ENCODE assay signal across 8 cellular contexts in genomic region chr19:52191374-52191773, GRCh38. TPM values are rescaled to one million over a fixed set of nuclear protein-coding genes. Genes with fewer than 3 reads are reported as not detected.
A peak's percentile ranks its signal among the peaks of the same experiment; 100 is the strongest.
DNase-seq lines count a peak whose midpoint lies in the region; ATAC-seq and TF ChIP-seq lines count a peak whose summit lies in the region.

No MANE protein-coding gene starts in this region.

- no peaks in the 10 kb centered on the region; the same call in 1 of the 2 replicates for H3K9me3 ChIP-seq in AG04450 (ENCODE audit: control insufficient read depth, insufficient read depth, low read length)
- no peaks in the 10 kb centered on the region for H3K9me3 ChIP-seq in muscle layer of duodenum (ENCODE audit: control insufficient read depth in 1 of 2, low read length in 2 of 2)

- H3K9ac ChIP-seq in KMS-11: no peak overlapping the region

- H3K4me2 ChIP-seq in KMS-11: peak overlapping the region; percentile 87

- H3K27ac ChIP-seq in AG04450 (ENCODE audit: low read depth, low read length): peak overlapping the region; percentile 11
- no peak overlapping the region for H3K27ac ChIP-seq in KMS-11
- H3K27ac ChIP-seq in muscle layer of duodenum (ENCODE audit: low read length): peak overlapping the region; percentile 93

- peaks cover 62% of the 10 kb centered on the region for H3K79me2 ChIP-seq in KMS-11 (ENCODE audit: insufficient read depth, low read depth)

- TF ChIP-seq CTCF in AG04450 (IDR thresholded peaks at IDR 0.05; ENCODE audit: low read depth, low read length) (no peak), KMS-11 (conservative IDR thresholded peaks at IDR 0.05; ENCODE audit: low read depth, low read length) (no peak), choroid plexus epithelial cell (conservative IDR thresholded peaks at IDR 0.05; ENCODE audit: low read depth, low read length) (no peak)

- H2AFZ ChIP-seq in KMS-11 (ENCODE audit: low read depth): no peak overlapping the region

- H3K36me3 ChIP-seq in KMS-11 (ENCODE audit: insufficient read depth) (peaks cover 13% of the 10 kb centered on the region; the same call in 1 of the 2 replicates), muscle layer of duodenum (ENCODE audit: control insufficient read depth in 1 of 2, insufficient read depth in 2 of 2, low read length in 2 of 2) (peaks cover 24 to 26% of the 10 kb centered on the region in 2 donors)

- POLR2A ChIA-PET in AG04450 (lab: Yijun Ruan, JAX): no interaction called here

- no peak for ATAC-seq in GM18861 (IDR thresholded peaks at IDR 0.05; ENCODE audit: unreplicated experiment)
- ATAC-seq in GM18909 (IDR thresholded peaks at IDR 0.05; ENCODE audit: poor library complexity, unreplicated experiment): no peak
- ATAC-seq in HG02588 (IDR thresholded peaks at IDR 0.05; ENCODE audit: unreplicated experiment): no peak

- H3K4me3 ChIP-seq in AG04450 (ENCODE audit: low read depth, low read length) (peak overlapping the region; percentile 93), KMS-11 (IDR thresholded peaks at IDR 0.05; ENCODE audit: insufficient read depth, low read depth, low read length) (no peak overlapping the region), choroid plexus epithelial cell (ENCODE audit: low read depth, low read length) (peak overlapping the region; percentile 98), muscle layer of duodenum (ENCODE audit: low read depth in 1 of 2, low read length in 2 of 2) (peak overlapping the region; percentile 84 to 86)

- DNase-seq in AG04450 (ENCODE audit: low read depth, low spot score) (no peak), choroid plexus epithelial cell (ENCODE audit: low read depth) (no peak), NCI-H146 (lab: John Stamatoyannopoulos, UW) (no peak)

- no peaks in the 10 kb centered on the region for H4K20me1 ChIP-seq in KMS-11 (ENCODE audit: insufficient read depth)

- CTCF ChIA-PET in AG04450 (lab: Charles Lee): no interaction called here

- H3K4me1 ChIP-seq in KMS-11 (ENCODE audit: low read depth, poor library complexity, severe bottlenecking) (peaks cover 12% of the 10 kb centered on the region), muscle layer of duodenum (ENCODE audit: control insufficient read depth in 1 of 2, insufficient read depth in 2 of 2, low read length in 2 of 2) (peaks cover 23 to 55% of the 10 kb centered on the region in 2 donors)

- H3K27me3 ChIP-seq in AG04450 (ENCODE audit: control insufficient read depth, insufficient read depth, low read length): no peaks in the 10 kb centered on the region
- no peaks in the 10 kb centered on the region for H3K27me3 ChIP-seq in KMS-11 (ENCODE audit: insufficient read depth, low read depth)
- H3K27me3 ChIP-seq in muscle layer of duodenum (ENCODE audit: low read depth, low read length): no peaks in the 10 kb centered on the region

RNA-seq across cellular contexts. Expression of gene PPP2R1A, which starts 1.5 kb away (rescaled TPM):
- 158 and 243 TPM in 2 replicates for polyA plus RNA-seq in AG04450 (2011; rRNA removed)
- polyA minus RNA-seq in AG04450 (2011; rRNA and poly(A)+ RNA removed): 507 and 586 TPM in 2 replicates

RNA-seq across cellular contexts. Expression of gene ZNF836, which starts 20.0 kb away (rescaled TPM):
- polyA plus RNA-seq in AG04450 (2011; rRNA removed): 3.2 and 3.7 TPM in 2 replicates
- polyA minus RNA-seq in AG04450 (2011; rRNA and poly(A)+ RNA removed): 5.5 and 7.4 TPM in 2 replicates

RNA-seq across cellular contexts. Expression of gene ZNF616, which starts 51.6 kb away (rescaled TPM):
- 5.5 and 6.2 TPM in 2 replicates for polyA plus RNA-seq in AG04450 (2011; rRNA removed)
- polyA minus RNA-seq in AG04450 (2011; rRNA and poly(A)+ RNA removed): 9.1 and 13.9 TPM in 2 replicates
